Comparison of ENCODE assay signal across 19 cellular contexts in the genomic region with DNA sequence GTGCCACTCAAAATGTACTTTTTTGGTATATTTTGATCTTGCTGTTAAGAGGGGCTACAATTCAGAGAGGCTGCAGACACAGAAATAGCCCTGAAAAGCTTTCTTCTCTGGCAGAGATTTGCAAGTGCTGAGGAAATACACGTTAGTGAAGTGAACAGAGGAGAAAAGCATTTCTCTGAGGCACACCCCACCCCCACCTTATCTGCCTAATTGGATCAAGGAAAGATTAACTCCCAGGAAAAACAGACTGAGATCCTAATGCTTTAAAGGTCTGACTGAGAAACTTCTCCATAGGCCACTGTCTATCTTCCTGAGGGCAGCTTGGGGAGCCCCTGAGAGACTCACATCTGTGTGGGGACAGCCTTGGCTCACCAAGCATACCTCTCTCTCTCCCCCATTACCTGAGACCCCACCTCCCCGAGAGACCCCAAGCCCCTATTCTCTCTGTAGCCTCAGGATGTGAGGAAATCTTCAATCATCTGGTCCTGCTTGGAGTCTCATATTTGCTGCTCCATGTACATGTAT.
"Had no signal": no experiment of that assay in that cellular context is flagged by ENCODE, and none has a peak within 500 bp of the region (broad histone marks: within the 10 kb centered on the region; RNA-seq: fewer than 3 reads in every experiment).

No MANE protein-coding gene starts in this region.

- H3K4me1 ChIP-seq: colonic mucosa had no signal

- H3K9me3 Mint-ChIP-seq: activated CD4-positive, alpha-beta memory T cell treated with anti-CD3 and anti-CD28 coated beads, Interleukin-2, amount 10 ng/mL, durations not matched to agents 7 days and 5 days; activated naive CD4-positive, alpha-beta T cell treated with anti-CD3 and anti-CD28 coated beads for 36 hours; activated T-cell treated with anti-CD3 and anti-CD28 coated beads, Interleukin-2, amount 50 U/mL, for 24 hours; natural killer cell had no signal

- DNase-seq: activated CD4-positive, alpha-beta memory T cell treated with anti-CD3 and anti-CD28 coated beads, Interleukin-2, amount 10 ng/mL, durations not matched to agents 7 days and 5 days; activated CD4-positive, alpha-beta T cell treated with anti-CD3 and anti-CD28 coated beads for 48 hours; activated CD4-positive, CD25-positive, alpha-beta regulatory T cell; activated naive CD4-positive, alpha-beta T cell treated with anti-CD3 and anti-CD28 coated beads for 36 hours; activated T-cell treated with anti-CD3 and anti-CD28 coated beads, Interleukin-2, amount 50 U/mL, for 24 hours; brain microvascular endothelial cell; central memory CD4-positive, alpha-beta T cell; colonic mucosa; head of caudate nucleus; kidney glomerular epithelial cell; mesenchymal stem cell; natural killer cell; posterior cingulate gyrus; stimulated activated CD4-positive, alpha-beta T cell treated with anti-CD3 and anti-CD28 coated beads, Interleukin-2, amount 100 ng/mL, for 24 hours; stimulated activated naive CD4-positive, alpha-beta T cell treated with Interleukin-2 at 50 U/mL for 16 hours; substantia nigra; T1000; tibial artery had no signal

- H3K36me3 ChIP-seq: brain microvascular endothelial cell, colonic mucosa, gastrocnemius medialis, tibial artery had no signal

- H3K4me3 Mint-ChIP-seq: activated CD4-positive, alpha-beta memory T cell treated with anti-CD3 and anti-CD28 coated beads, Interleukin-2, amount 10 ng/mL, durations not matched to agents 7 days and 5 days; activated naive CD4-positive, alpha-beta T cell treated with anti-CD3 and anti-CD28 coated beads for 36 hours; activated T-cell treated with anti-CD3 and anti-CD28 coated beads, Interleukin-2, amount 50 U/mL, for 24 hours; natural killer cell had no signal

- H3K27me3 ChIP-seq: brain microvascular endothelial cell, colonic mucosa, gastrocnemius medialis, tibial artery had no signal

- H3K27me3 Mint-ChIP-seq: activated T-cell treated with anti-CD3 and anti-CD28 coated beads, Interleukin-2, amount 50 U/mL, for 24 hours had no signal

- H3K36me3 Mint-ChIP-seq: natural killer cell had no signal

- H3K4me3 ChIP-seq: colonic mucosa, gastrocnemius medialis, tibial artery had no signal

- H3K27ac Mint-ChIP-seq: activated CD4-positive, alpha-beta memory T cell treated with anti-CD3 and anti-CD28 coated beads, Interleukin-2, amount 10 ng/mL, durations not matched to agents 7 days and 5 days; activated naive CD4-positive, alpha-beta T cell treated with anti-CD3 and anti-CD28 coated beads for 36 hours; activated T-cell treated with anti-CD3 and anti-CD28 coated beads, Interleukin-2, amount 50 U/mL, for 24 hours; natural killer cell had no signal

- H3K9me3 ChIP-seq: colonic mucosa, gastrocnemius medialis, tibial artery had no signal

- H3K27ac ChIP-seq: brain microvascular endothelial cell, colonic mucosa, tibial artery had no signal

- ATAC-seq: natural killer cell had no signal

- H3K4me1 Mint-ChIP-seq: activated CD4-positive, alpha-beta memory T cell treated with anti-CD3 and anti-CD28 coated beads, Interleukin-2, amount 10 ng/mL, durations not matched to agents 7 days and 5 days; natural killer cell had no signal
